17 cellular contexts compared by ENCODE assay signal in genomic region chr6:18763086-18763485, GRCh38.
A peak's percentile ranks its signal among the peaks of the same experiment; 100 is the strongest.
DNase-seq lines count a peak whose midpoint lies in the region; ATAC-seq, FAIRE-seq and TF ChIP-seq lines count a peak whose summit lies in the region.
"Had no signal": no experiment of that assay in that cellular context is flagged by ENCODE, and none has a peak within 500 bp of the region (broad histone marks: within the 10 kb centered on the region; RNA-seq: fewer than 3 reads in every experiment).

No MANE protein-coding gene starts in this region.

- 47% methylated on average over 1 of the region's 1 CpG for WGBS in hepatocyte (ENCODE audit: low lambda C conversion rate, missing lambda C conversion rate)
- 71% methylated on average over 1 of the region's 1 CpG for WGBS in smooth muscle cell (ENCODE audit: low lambda C conversion rate)

- H3K27ac Mint-ChIP-seq in effector memory CD8-positive, alpha-beta T cell, result no peak overlapping the region
- H3K27ac Mint-ChIP-seq: CD14-positive monocyte; CD8-positive, alpha-beta T cell; GM23338 had no signal

- H3K4me2 ChIP-seq in hepatocyte, result no peak overlapping the region
- H3K4me2 ChIP-seq in smooth muscle cell, result no peak overlapping the region
- H3K4me2 ChIP-seq: GM23338 had no signal

- H3K9me3 Mint-ChIP-seq in effector memory CD8-positive, alpha-beta T cell, result peaks cover 0 to 12% of the 10 kb centered on the region in 2 donors

- TF ChIP-seq CTCF in bronchial epithelial cell (IDR thresholded peaks at IDR 0.05; ENCODE audit: insufficient read depth, low read length, severe bottlenecking), result no peak
- TF ChIP-seq CTCF in hepatocyte (IDR thresholded peaks at IDR 0.05; ENCODE audit: poor library complexity), result no peak
- no peak for TF ChIP-seq CTCF in smooth muscle cell (IDR thresholded peaks at IDR 0.05; ENCODE audit: borderline replicate concordance, insufficient read depth, poor library complexity, severe bottlenecking)

- H3K27me3 ChIP-seq in bronchial epithelial cell (ENCODE audit: control insufficient read depth, insufficient read depth, low read length), result no peaks in the 10 kb centered on the region
- no peaks in the 10 kb centered on the region for H3K27me3 ChIP-seq in hepatocyte
- H3K27me3 ChIP-seq in smooth muscle cell (ENCODE audit: low read depth), result no peaks in the 10 kb centered on the region

- H3K4me1 Mint-ChIP-seq in effector memory CD8-positive, alpha-beta T cell (ENCODE audit: low read depth in 2 of 2), result no peaks in the 10 kb centered on the region
- H3K4me1 Mint-ChIP-seq: CD14-positive monocyte, GM23338 had no signal

- no peaks in the 10 kb centered on the region for H3F3A ChIP-seq in smooth muscle cell (ENCODE audit: low read depth)

- ATAC-seq in effector memory CD8-positive, alpha-beta T cell (replicated peaks), result no peak
- ATAC-seq: CD8-positive, alpha-beta T cell; GM23338 had no signal

- peak overlapping the region; percentile 54 for H3K27ac ChIP-seq in hepatocyte
- H3K27ac ChIP-seq in smooth muscle cell (ENCODE audit: low read depth), result peak overlapping the region; percentile 66
- H3K27ac ChIP-seq in caudate nucleus (ENCODE audit: low read depth, low read length), result no peak overlapping the region
- H3K27ac ChIP-seq: 22Rv1, HL-60 had no signal

- H3K36me3 ChIP-seq in bronchial epithelial cell (ENCODE audit: control insufficient read depth, insufficient read depth, low read length) (no peaks in the 10 kb centered on the region), hepatocyte (replicated peaks; ENCODE audit: insufficient read depth, low read depth) (no peaks in the 10 kb centered on the region), smooth muscle cell (ENCODE audit: low read depth) (no peaks in the 10 kb centered on the region)

- H4K20me1 ChIP-seq in hepatocyte (ENCODE audit: insufficient read depth, poor library complexity, severe bottlenecking), result no peaks in the 10 kb centered on the region
- H4K20me1 ChIP-seq in smooth muscle cell (ENCODE audit: low read depth), result no peaks in the 10 kb centered on the region

- no peaks in the 10 kb centered on the region for H3K9me3 ChIP-seq in hepatocyte (ENCODE audit: low read depth)
- H3K9me3 ChIP-seq in smooth muscle cell (replicated peaks; ENCODE audit: low read depth), result no peaks in the 10 kb centered on the region
- H3K9me3 ChIP-seq: Caco-2 had no signal

- DNase-seq in SIG-M5 treated with dmso at 0.1 percent for 504 hours (lab: John Stamatoyannopoulos, UW; ENCODE audit: unreplicated experiment), result peak; percentile 0
- DNase-seq in SIG-M5 (lab: John Stamatoyannopoulos, UW), result no peak
- peak; percentile 37 for DNase-seq in bronchial epithelial cell (ENCODE audit: low read depth)
- peak; percentile 20 for DNase-seq in hepatocyte (ENCODE audit: low spot score)
- DNase-seq in smooth muscle cell (lab: John Stamatoyannopoulos, UW; ENCODE audit: unreplicated experiment), result no peak
- DNase-seq in caudate nucleus (lab: John Stamatoyannopoulos, UW), result no peak
- no peak for DNase-seq in GM19239 (ENCODE audit: insufficient read length, low spot score)
- no peak for DNase-seq in effector memory CD8-positive, alpha-beta T cell
- DNase-seq: Caco-2; CD8-positive, alpha-beta T cell; DND-41; GDM1; H7 had no signal

- no peaks in the 10 kb centered on the region for H3K4me1 ChIP-seq in hepatocyte (ENCODE audit: insufficient read depth)
- H3K4me1 ChIP-seq in smooth muscle cell (ENCODE audit: low read depth), result no peaks in the 10 kb centered on the region
- H3K4me1 ChIP-seq: Caco-2 had no signal

- no peaks in the 10 kb centered on the region for H3K79me2 ChIP-seq in hepatocyte
- H3K79me2 ChIP-seq in smooth muscle cell (ENCODE audit: low read depth), result no peaks in the 10 kb centered on the region

- no peaks in the 10 kb centered on the region for H3K9me2 ChIP-seq in hepatocyte (replicated peaks; ENCODE audit: insufficient read depth)

- H3K9ac ChIP-seq in smooth muscle cell (ENCODE audit: low read depth), result no peak overlapping the region

- no peak overlapping the region for H3K4me3 ChIP-seq in bronchial epithelial cell (ENCODE audit: low read depth, low read length)
- H3K4me3 ChIP-seq in hepatocyte, result no peak overlapping the region
- H3K4me3 ChIP-seq in smooth muscle cell, result no peak overlapping the region
- H3K4me3 ChIP-seq: GM23338 had no signal

- no peak overlapping the region for H2AFZ ChIP-seq in hepatocyte
- H2AFZ ChIP-seq in smooth muscle cell (ENCODE audit: low read depth), result no peak overlapping the region
- H2AFZ ChIP-seq: GM23338 had no signal

- H3K27me3 Mint-ChIP-seq in effector memory CD8-positive, alpha-beta T cell, result no peaks in the 10 kb centered on the region

- no peak overlapping the region for H3K4me3 Mint-ChIP-seq in effector memory CD8-positive, alpha-beta T cell
- H3K4me3 Mint-ChIP-seq: CD14-positive monocyte; CD8-positive, alpha-beta T cell; GM23338 had no signal

- peak; percentile 18 for FAIRE-seq in bronchial epithelial cell (lab: Jason Lieb, UNC)
- FAIRE-seq in GM19239 (lab: Jason Lieb, UNC), result no peak

- no peaks in the 10 kb centered on the region for H3K36me3 Mint-ChIP-seq in effector memory CD8-positive, alpha-beta T cell (ENCODE audit: insufficient read depth)
- H3K36me3 Mint-ChIP-seq: CD14-positive monocyte; CD8-positive, alpha-beta T cell had no signal

Comparison
In these comparisons a context has a peak if more than half of its experiments do, and no peak if none do; other contexts are left out.
1. DNase-seq: peak in SIG-M5 treated with dmso at 0.1 percent for 504 hours (single experiment), bronchial epithelial cell (single experiment) and hepatocyte (single experiment); none in SIG-M5 (single experiment), smooth muscle cell (single experiment), caudate nucleus (0 of 61), GM19239 (single experiment) and effector memory CD8-positive, alpha-beta T cell (0 of 3).